In genomic region chr4:172649143-172649542, GRCh38 we compare ENCODE assay signal across 1 cellular context.
TF ChIP-seq lines count a peak whose summit lies in the region.

No MANE protein-coding gene starts in this region.

TF ChIP-seq in K562, 482 proteins besides CTCF, POLR2A, EP300 and RAD21 (continued from another document):
- no peak for TF ChIP-seq ZNF408 (CRISPR knock-in tag; IDR thresholded peaks at IDR 0.05; ENCODE audit: low read depth)
- TF ChIP-seq CHD2 (IDR thresholded peaks at IDR 0.05; ENCODE audit: low read depth, low read length), result no peak
- no peak for TF ChIP-seq KAT7 (CRISPR knock-in tag; IDR thresholded peaks at IDR 0.05; ENCODE audit: borderline replicate concordance)
- TF ChIP-seq EP400 (IDR thresholded peaks at IDR 0.05), result no peak
- TF ChIP-seq MLLT1 (IDR thresholded peaks at IDR 0.05), result no peak
- 0 out of 2 replicates have a peak, but pooled peaks have one; percentile 6 for TF ChIP-seq C11orf30 (IDR thresholded peaks at IDR 0.05; ENCODE audit: low read depth)
- 0 out of 2 replicates have a peak, but pooled peaks have one; percentile 17 for TF ChIP-seq ZNF316 (IDR thresholded peaks at IDR 0.05)
- TF ChIP-seq ZNF764 (CRISPR knock-in tag; IDR thresholded peaks at IDR 0.05; ENCODE audit: low read depth), result no peak
- no peak for TF ChIP-seq TSC22D4 (tag; IDR thresholded peaks at IDR 0.05)
- no peak for TF ChIP-seq ZNF699 (CRISPR knock-in tag; IDR thresholded peaks at IDR 0.05; ENCODE audit: insufficient replicate concordance)
